Comparison of ENCODE assay signal across 1 cellular context in genomic region chr22:27670701-27671412, GRCh38.
A peak's percentile ranks its signal among the peaks of the same experiment; 100 is the strongest.
TF ChIP-seq lines count a peak whose summit lies in the region.

No MANE protein-coding gene starts in this region.

TF ChIP-seq in HepG2, 621 proteins besides CTCF, POLR2A, EP300 and RAD21 (continued from another document):
- TF ChIP-seq ZFX (CRISPR knock-in tag; IDR thresholded peaks at IDR 0.05; ENCODE audit: low read depth) (peak; percentile 92), ZFY (CRISPR knock-in tag; IDR thresholded peaks at IDR 0.05) (peak; percentile 80), BCL6 (CRISPR knock-in tag; IDR thresholded peaks at IDR 0.05) (0 out of 2 replicates have a peak, but pooled peaks have one; percentile 38), MAZ (IDR thresholded peaks at IDR 0.05; ENCODE audit: borderline replicate concordance, low read depth, low read length) (peak; percentile 77), MAZ (CRISPR knock-in tag; IDR thresholded peaks at IDR 0.05; ENCODE audit: low read depth) (no peak), FIP1L1 (IDR thresholded peaks at IDR 0.05; ENCODE audit: borderline replicate concordance, insufficient read depth, low read depth, low read length) (0 out of 2 replicates have a peak, but pooled peaks have one; percentile 36), ZNF816 (CRISPR knock-in tag; IDR thresholded peaks at IDR 0.05; ENCODE audit: borderline replicate concordance) (no peak), NR2F6 (IDR thresholded peaks at IDR 0.05) (no peak), NR2F6 (CRISPR knock-in tag; IDR thresholded peaks at IDR 0.05) (peak; percentile 15; the same call in 1 of the 2 replicates), ZBTB7B (CRISPR knock-in tag; IDR thresholded peaks at IDR 0.05) (0 out of 2 replicates have a peak, but pooled peaks have one; percentile 3), FOSL2 (CRISPR knock-in tag; IDR thresholded peaks at IDR 0.05) (peak; percentile 47), HOXA9 (CRISPR knock-in tag; IDR thresholded peaks at IDR 0.05; ENCODE audit: borderline replicate concordance) (no peak), ZNF788 (CRISPR knock-in tag; IDR thresholded peaks at IDR 0.05; ENCODE audit: borderline replicate concordance) (0 out of 2 replicates have a peak, but pooled peaks have one; percentile 27), THYN1 (CRISPR knock-in tag; IDR thresholded peaks at IDR 0.05; ENCODE audit: borderline replicate concordance, low read depth) (no peak), ZNF331 (CRISPR knock-in tag; IDR thresholded peaks at IDR 0.05) (peak; percentile 41; the same call in 1 of the 2 replicates), ZNF12 (CRISPR knock-in tag; IDR thresholded peaks at IDR 0.05) (0 out of 2 replicates have a peak, but pooled peaks have one; percentile 9), IRF9 (CRISPR knock-in tag; IDR thresholded peaks at IDR 0.05; ENCODE audit: borderline replicate concordance) (no peak), ZNF143 (CRISPR knock-in tag; IDR thresholded peaks at IDR 0.05) (peak; percentile 51; the same call in 1 of the 2 replicates), RARA (CRISPR knock-in tag; IDR thresholded peaks at IDR 0.05) (0 out of 2 replicates have a peak, but pooled peaks have one; percentile 35), GABPB1 (CRISPR knock-in tag; IDR thresholded peaks at IDR 0.05) (peak; percentile 51; the same call in 1 of the 2 replicates), ZBTB7A (CRISPR knock-in tag; IDR thresholded peaks at IDR 0.05) (no peak), SPEN (CRISPR knock-in tag; IDR thresholded peaks at IDR 0.05; ENCODE audit: low read depth) (peak; percentile 81; the same call in 1 of the 2 replicates), ZFYVE20 (CRISPR knock-in tag; IDR thresholded peaks at IDR 0.05; ENCODE audit: borderline replicate concordance, low read depth) (no peak), ZNF501 (CRISPR knock-in tag; IDR thresholded peaks at IDR 0.05) (no peak), CHD2 (IDR thresholded peaks at IDR 0.05; ENCODE audit: low read depth, low read length) (peak; percentile 22; the same call in 1 of the 2 replicates), HNF4A (CRISPR knock-in tag; IDR thresholded peaks at IDR 0.05) (no peak), ZNF281 (CRISPR knock-in tag; IDR thresholded peaks at IDR 0.05; ENCODE audit: borderline replicate concordance) (peak; percentile 95), ZSCAN29 (CRISPR knock-in tag; conservative IDR thresholded peaks at IDR 0.05) (peak; percentile 73; the same call in 1 of the 2 replicates), ZNF362 (CRISPR knock-in tag; IDR thresholded peaks at IDR 0.05; ENCODE audit: borderline replicate concordance) (0 out of 2 replicates have a peak, but pooled peaks have one; percentile 29), SOX13 (IDR thresholded peaks at IDR 0.05) (0 out of 2 replicates have a peak, but pooled peaks have one; percentile 30), SOX13 (CRISPR knock-in tag; conservative IDR thresholded peaks at IDR 0.05 in 1 of 2, IDR thresholded peaks at IDR 0.05 in 1 of 2) (peak in 1 of 2 experiments; percentile 91; a peak in 2 of 4 replicates), ZNF383 (CRISPR knock-in tag; IDR thresholded peaks at IDR 0.05; ENCODE audit: borderline replicate concordance) (0 out of 2 replicates have a peak, but pooled peaks have one; percentile 41), YEATS4 (CRISPR knock-in tag; IDR thresholded peaks at IDR 0.05; ENCODE audit: borderline replicate concordance) (peak; percentile 38; the same call in 1 of the 2 replicates), NR1H2 (CRISPR knock-in tag; IDR thresholded peaks at IDR 0.05; ENCODE audit: borderline replicate concordance, low read depth) (no peak), KDM6A (CRISPR knock-in tag; IDR thresholded peaks at IDR 0.05; ENCODE audit: low read depth) (peak; percentile 61; the same call in 1 of the 2 replicates), ZMYM3 (CRISPR knock-in tag; IDR thresholded peaks at IDR 0.05) (peak; percentile 37; the same call in 1 of the 2 replicates), ZNF75D (CRISPR knock-in tag; IDR thresholded peaks at IDR 0.05; ENCODE audit: borderline replicate concordance) (no peak), RBFOX2 (IDR thresholded peaks at IDR 0.05; ENCODE audit: low read depth, low read length) (0 out of 2 replicates have a peak, but pooled peaks have one; percentile 25), SOX6 (IDR thresholded peaks at IDR 0.05) (no peak), SOX6 (CRISPR knock-in tag; IDR thresholded peaks at IDR 0.05) (peak; percentile 82), FOXP4 (CRISPR knock-in tag; IDR thresholded peaks at IDR 0.05) (peak; percentile 34), YEATS2 (CRISPR knock-in tag; IDR thresholded peaks at IDR 0.05; ENCODE audit: borderline replicate concordance) (peak; percentile 45; the same call in 1 of the 2 replicates), ZNF292 (CRISPR knock-in tag; IDR thresholded peaks at IDR 0.05; ENCODE audit: borderline replicate concordance, low read depth) (peak; percentile 45; the same call in 1 of the 2 replicates), HIVEP1 (CRISPR knock-in tag; IDR thresholded peaks at IDR 0.05) (peak; percentile 70; the same call in 1 of the 2 replicates), ZNF605 (CRISPR knock-in tag; IDR thresholded peaks at IDR 0.05) (peak; percentile 38; the same call in 1 of the 2 replicates)
- TF ChIP-seq, protein P1, sequence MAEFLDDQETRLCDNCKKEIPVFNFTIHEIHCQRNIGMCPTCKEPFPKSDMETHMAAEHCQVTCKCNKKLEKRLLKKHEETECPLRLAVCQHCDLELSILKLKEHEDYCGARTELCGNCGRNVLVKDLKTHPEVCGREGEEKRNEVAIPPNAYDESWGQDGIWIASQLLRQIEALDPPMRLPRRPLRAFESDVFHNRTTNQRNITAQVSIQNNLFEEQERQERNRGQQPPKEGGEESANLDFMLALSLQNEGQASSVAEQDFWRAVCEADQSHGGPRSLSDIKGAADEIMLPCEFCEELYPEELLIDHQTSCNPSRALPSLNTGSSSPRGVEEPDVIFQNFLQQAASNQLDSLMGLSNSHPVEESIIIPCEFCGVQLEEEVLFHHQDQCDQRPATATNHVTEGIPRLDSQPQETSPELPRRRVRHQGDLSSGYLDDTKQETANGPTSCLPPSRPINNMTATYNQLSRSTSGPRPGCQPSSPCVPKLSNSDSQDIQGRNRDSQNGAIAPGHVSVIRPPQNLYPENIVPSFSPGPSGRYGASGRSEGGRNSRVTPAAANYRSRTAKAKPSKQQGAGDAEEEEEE (CRISPR knock-in tag; IDR thresholded peaks at IDR 0.05; ENCODE audit: borderline replicate concordance) = no peak
- TF ChIP-seq, protein P2, sequence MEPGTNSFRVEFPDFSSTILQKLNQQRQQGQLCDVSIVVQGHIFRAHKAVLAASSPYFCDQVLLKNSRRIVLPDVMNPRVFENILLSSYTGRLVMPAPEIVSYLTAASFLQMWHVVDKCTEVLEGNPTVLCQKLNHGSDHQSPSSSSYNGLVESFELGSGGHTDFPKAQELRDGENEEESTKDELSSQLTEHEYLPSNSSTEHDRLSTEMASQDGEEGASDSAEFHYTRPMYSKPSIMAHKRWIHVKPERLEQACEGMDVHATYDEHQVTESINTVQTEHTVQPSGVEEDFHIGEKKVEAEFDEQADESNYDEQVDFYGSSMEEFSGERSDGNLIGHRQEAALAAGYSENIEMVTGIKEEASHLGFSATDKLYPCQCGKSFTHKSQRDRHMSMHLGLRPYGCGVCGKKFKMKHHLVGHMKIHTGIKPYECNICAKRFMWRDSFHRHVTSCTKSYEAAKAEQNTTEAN (CRISPR knock-in tag; conservative IDR thresholded peaks at IDR 0.05) = 0 out of 2 replicates have a peak, but pooled peaks have one; percentile 13
- TF ChIP-seq, protein P3, sequence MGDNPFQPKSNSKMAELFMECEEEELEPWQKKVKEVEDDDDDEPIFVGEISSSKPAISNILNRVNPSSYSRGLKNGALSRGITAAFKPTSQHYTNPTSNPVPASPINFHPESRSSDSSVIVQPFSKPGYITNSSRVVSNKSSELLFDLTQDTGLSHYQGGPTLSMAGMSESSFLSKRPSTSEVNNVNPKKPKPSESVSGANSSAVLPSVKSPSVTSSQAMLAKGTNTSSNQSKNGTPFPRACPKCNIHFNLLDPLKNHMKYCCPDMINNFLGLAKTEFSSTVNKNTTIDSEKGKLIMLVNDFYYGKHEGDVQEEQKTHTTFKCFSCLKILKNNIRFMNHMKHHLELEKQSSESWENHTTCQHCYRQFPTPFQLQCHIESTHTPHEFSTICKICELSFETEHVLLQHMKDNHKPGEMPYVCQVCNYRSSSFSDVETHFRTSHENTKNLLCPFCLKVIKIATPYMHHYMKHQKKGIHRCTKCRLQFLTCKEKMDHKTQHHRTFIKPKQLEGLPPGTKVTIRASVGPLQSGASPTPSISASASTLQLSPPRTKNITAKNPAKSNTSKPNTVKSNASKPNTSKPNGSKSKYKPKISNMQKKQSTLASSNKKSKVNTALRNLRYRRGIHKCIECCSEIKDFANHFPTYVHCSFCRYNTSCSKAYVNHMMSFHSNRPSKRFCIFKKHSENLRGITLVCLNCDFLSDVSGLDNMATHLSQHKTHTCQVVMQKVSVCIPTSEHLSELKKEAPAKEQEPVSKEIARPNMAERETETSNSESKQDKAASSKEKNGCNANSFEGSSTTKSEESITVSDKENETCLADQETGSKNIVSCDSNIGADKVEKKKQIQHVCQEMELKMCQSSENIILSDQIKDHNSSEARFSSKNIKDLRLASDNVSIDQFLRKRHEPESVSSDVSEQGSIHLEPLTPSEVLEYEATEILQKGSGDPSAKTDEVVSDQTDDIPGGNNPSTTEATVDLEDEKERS (CRISPR knock-in tag; IDR thresholded peaks at IDR 0.05) = peak; percentile 52; the same call in 1 of the 2 replicates
- TF ChIP-seq, protein P4, sequence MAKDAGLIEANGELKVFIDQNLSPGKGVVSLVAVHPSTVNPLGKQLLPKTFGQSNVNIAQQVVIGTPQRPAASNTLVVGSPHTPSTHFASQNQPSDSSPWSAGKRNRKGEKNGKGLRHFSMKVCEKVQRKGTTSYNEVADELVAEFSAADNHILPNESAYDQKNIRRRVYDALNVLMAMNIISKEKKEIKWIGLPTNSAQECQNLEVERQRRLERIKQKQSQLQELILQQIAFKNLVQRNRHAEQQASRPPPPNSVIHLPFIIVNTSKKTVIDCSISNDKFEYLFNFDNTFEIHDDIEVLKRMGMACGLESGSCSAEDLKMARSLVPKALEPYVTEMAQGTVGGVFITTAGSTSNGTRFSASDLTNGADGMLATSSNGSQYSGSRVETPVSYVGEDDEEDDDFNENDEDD (CRISPR knock-in tag; IDR thresholded peaks at IDR 0.05; ENCODE audit: borderline replicate concordance) = peak; percentile 8; the same call in 1 of the 2 replicates
